ENCODE assay signal across 13 cellular contexts in the genomic region with DNA sequence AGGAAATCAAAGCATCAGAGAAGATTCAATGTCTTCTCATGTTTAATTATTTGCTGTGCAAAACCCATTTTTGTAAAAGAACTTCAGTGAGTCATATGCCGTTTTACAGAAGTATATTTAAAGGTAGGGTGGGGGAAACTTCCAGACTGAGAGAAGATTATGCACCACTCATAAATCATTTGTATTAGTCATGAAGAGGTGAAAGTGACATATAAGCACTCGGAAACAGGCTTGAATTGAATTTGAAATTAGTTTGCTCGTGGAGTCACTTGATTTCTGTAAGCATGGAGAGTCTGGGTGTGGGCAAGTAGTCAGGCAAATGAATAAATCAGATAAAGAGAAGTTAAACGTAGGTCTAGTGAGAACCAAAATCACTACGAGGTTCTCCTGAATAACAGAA.
DNase-seq lines count a peak whose midpoint lies in the region; ATAC-seq, FAIRE-seq and TF ChIP-seq lines count a peak whose summit lies in the region.
"Had no signal": no experiment of that assay in that cellular context is flagged by ENCODE, and none has a peak within 500 bp of the region (broad histone marks: within the 10 kb centered on the region; RNA-seq: fewer than 3 reads in every experiment).

No MANE protein-coding gene starts in this region.

- FAIRE-seq in keratinocyte (lab: Jason Lieb, UNC), result peak; percentile 29
- FAIRE-seq: colon had no signal

- peaks cover 3% of the 10 kb centered on the region for H3K27me3 Mint-ChIP-seq in activated naive CD8-positive, alpha-beta T cell
- H3K27me3 Mint-ChIP-seq in effector memory CD8-positive, alpha-beta T cell, result peaks cover 27 to 40% of the 10 kb centered on the region in 2 donors
- H3K27me3 Mint-ChIP-seq: B cell had no signal

- H3K27ac ChIP-seq in heart right ventricle (peak overlapping the region in 7 of 10 donors; percentile 45 to 82 (median 63)), keratinocyte (ENCODE audit: control insufficient read depth, insufficient read depth, low read length) (no peak overlapping the region)

- H3K4me1 Mint-ChIP-seq in activated naive CD8-positive, alpha-beta T cell (ENCODE audit: low read depth), result peaks cover 14% of the 10 kb centered on the region
- H3K4me1 Mint-ChIP-seq in effector memory CD8-positive, alpha-beta T cell (ENCODE audit: low read depth in 2 of 2), result peaks cover 0 to 2% of the 10 kb centered on the region in 2 donors
- H3K4me1 Mint-ChIP-seq: activated CD8-positive, alpha-beta memory T cell treated with anti-CD3 and anti-CD28 coated beads, Interleukin-2, amount 10 ng/mL, durations not matched to agents 7 days and 5 days; B cell had no signal

- H3K9me1 ChIP-seq in keratinocyte (ENCODE audit: control insufficient read depth, extremely low read depth, insufficient read depth, low read length), result no peaks in the 10 kb centered on the region

- H4K20me1 ChIP-seq in keratinocyte (ENCODE audit: control insufficient read depth, extremely low read depth, insufficient read depth, low read length), result no peaks in the 10 kb centered on the region

- H3K4me2 ChIP-seq in keratinocyte (ENCODE audit: control insufficient read depth, extremely low read depth, insufficient read depth, low read depth, low read length), result peak overlapping the region; percentile 43

- DNase-seq in heart right ventricle, result no peak
- DNase-seq in Right ventricle myocardium inferior (ENCODE audit: missing footprints), result no peak
- no peak for DNase-seq in keratinocyte (ENCODE audit: low read depth, low spot score)
- no peak for DNase-seq in effector memory CD8-positive, alpha-beta T cell
- DNase-seq in dedifferentiated amniotic fluid mesenchymal stem cell (ENCODE audit: extremely low spot score), result no peak
- no peak for DNase-seq in DMS53 (lab: John Stamatoyannopoulos, UW)
- DNase-seq: activated CD8-positive, alpha-beta memory T cell treated with anti-CD3 and anti-CD28 coated beads, Interleukin-2, amount 10 ng/mL, durations not matched to agents 7 days and 5 days; uterus had no signal

- H3K36me3 ChIP-seq in heart right ventricle, result peaks cover 0 to 20% (median 0%) of the 10 kb centered on the region in 9 donors
- H3K36me3 ChIP-seq in keratinocyte (ENCODE audit: control insufficient read depth in 2 of 2, extremely low read depth in 1 of 2, insufficient read depth in 2 of 2, low read length in 2 of 2), result no peaks in the 10 kb centered on the region
- H3K36me3 ChIP-seq: uterus had no signal

- peaks cover 4% of the 10 kb centered on the region for H3K9me3 Mint-ChIP-seq in activated naive CD8-positive, alpha-beta T cell (ENCODE audit: low read depth)
- H3K9me3 Mint-ChIP-seq in effector memory CD8-positive, alpha-beta T cell, result no peaks in the 10 kb centered on the region
- H3K9me3 Mint-ChIP-seq: T-helper 1 cell treated with Interleukin-12 subunit alpha and Interleukin-12 subunit beta and Interleukin-4 antibody, amounts not matched to agents 30 μg/mL and 1 μg/mL, for 36 hours had no signal

- H3K36me3 Mint-ChIP-seq in activated naive CD8-positive, alpha-beta T cell, result peaks cover 3% of the 10 kb centered on the region
- H3K36me3 Mint-ChIP-seq in effector memory CD8-positive, alpha-beta T cell (ENCODE audit: insufficient read depth), result no peaks in the 10 kb centered on the region
- H3K36me3 Mint-ChIP-seq: activated CD8-positive, alpha-beta memory T cell treated with anti-CD3 and anti-CD28 coated beads, Interleukin-2, amount 10 ng/mL, durations not matched to agents 7 days and 5 days had no signal

- no peak for ATAC-seq in heart right ventricle
- ATAC-seq in Right ventricle myocardium inferior, result no peak
- no peak for ATAC-seq in effector memory CD8-positive, alpha-beta T cell (replicated peaks)
- ATAC-seq in GM19397 (IDR thresholded peaks at IDR 0.05; ENCODE audit: unreplicated experiment), result no peak
- ATAC-seq: activated CD8-positive, alpha-beta memory T cell treated with anti-CD3 and anti-CD28 coated beads, Interleukin-2, amount 10 ng/mL, durations not matched to agents 7 days and 5 days had no signal

- peaks cover 0 to 44% (median 33%) of the 10 kb centered on the region in 9 donors for H3K4me1 ChIP-seq in heart right ventricle
- H3K4me1 ChIP-seq in keratinocyte (ENCODE audit: control insufficient read depth, extremely low read depth, insufficient read depth, low read length), result peaks cover 14% of the 10 kb centered on the region
- H3K4me1 ChIP-seq: uterus had no signal

- H3K27ac Mint-ChIP-seq in activated naive CD8-positive, alpha-beta T cell, result peak overlapping the region; percentile 67
- H3K27ac Mint-ChIP-seq in effector memory CD8-positive, alpha-beta T cell, result no peak overlapping the region
- H3K27ac Mint-ChIP-seq: activated CD8-positive, alpha-beta memory T cell treated with anti-CD3 and anti-CD28 coated beads, Interleukin-2, amount 10 ng/mL, durations not matched to agents 7 days and 5 days; B cell; T-helper 1 cell treated with Interleukin-12 subunit alpha and Interleukin-12 subunit beta and Interleukin-4 antibody, amounts not matched to agents 30 μg/mL and 1 μg/mL, for 36 hours had no signal

- H3K27me3 ChIP-seq in heart right ventricle (no peaks in the 10 kb centered on the region), keratinocyte (ENCODE audit: control insufficient read depth, extremely low read depth, insufficient read depth, low read length) (no peaks in the 10 kb centered on the region)
- H3K27me3 ChIP-seq: uterus had no signal

- H3K4me3 ChIP-seq in heart right ventricle (no peak overlapping the region), keratinocyte (ENCODE audit: control insufficient read depth in 2 of 3, extremely low read depth in 1 of 3, insufficient read depth in 2 of 3, low read depth in 1 of 3, low read length in 3 of 3) (no peak overlapping the region)
- H3K4me3 ChIP-seq: uterus had no signal

- no peak overlapping the region for H3K9ac ChIP-seq in keratinocyte (ENCODE audit: control insufficient read depth, extremely low read depth, insufficient read depth, low read length)

- H3K9me3 ChIP-seq in heart right ventricle (no peaks in the 10 kb centered on the region), keratinocyte (ENCODE audit: control insufficient read depth, low read depth, low read length) (no peaks in the 10 kb centered on the region)
- H3K9me3 ChIP-seq: uterus had no signal

- no peak for TF ChIP-seq CTCF in heart right ventricle (IDR thresholded peaks at IDR 0.05)
- no peak for TF ChIP-seq CTCF in keratinocyte (optimal IDR thresholded peaks at IDR 0.05 in 1 of 3, IDR thresholded peaks at IDR 0.05 in 1 of 3, conservative IDR thresholded peaks at IDR 0.05 in 1 of 3; ENCODE audit: extremely low read depth in 1 of 3, insufficient read depth in 2 of 3, low read length in 3 of 3)

- no peak overlapping the region for H2AFZ ChIP-seq in keratinocyte (ENCODE audit: control insufficient read depth, low read length)

- no peaks in the 10 kb centered on the region for H3K79me2 ChIP-seq in keratinocyte (ENCODE audit: control insufficient read depth, insufficient read depth, low read length)

- intact Hi-C loops in heart right ventricle (cut with DNase I), result no loop called here
- intact Hi-C loops in Right ventricle myocardium inferior (cut with DNase I), result no loop called here

- peak overlapping the region; percentile 12 for H3K4me3 Mint-ChIP-seq in activated naive CD8-positive, alpha-beta T cell
- H3K4me3 Mint-ChIP-seq in effector memory CD8-positive, alpha-beta T cell, result no peak overlapping the region
- H3K4me3 Mint-ChIP-seq: activated CD8-positive, alpha-beta memory T cell treated with anti-CD3 and anti-CD28 coated beads, Interleukin-2, amount 10 ng/mL, durations not matched to agents 7 days and 5 days; B cell; T-helper 1 cell treated with Interleukin-12 subunit alpha and Interleukin-12 subunit beta and Interleukin-4 antibody, amounts not matched to agents 30 μg/mL and 1 μg/mL, for 36 hours had no signal

- WGBS in heart right ventricle, 2 donors, result 64 to 77% methylated on average over 5 of the region's 5 CpGs

- dilution Hi-C loops in keratinocyte (cut with MboI; ENCODE audit: extremely low pct_ligation_motif_present, low sequenced_read_pairs), result no loop called here
